8 cellular contexts compared by ENCODE assay signal in the genomic region with DNA sequence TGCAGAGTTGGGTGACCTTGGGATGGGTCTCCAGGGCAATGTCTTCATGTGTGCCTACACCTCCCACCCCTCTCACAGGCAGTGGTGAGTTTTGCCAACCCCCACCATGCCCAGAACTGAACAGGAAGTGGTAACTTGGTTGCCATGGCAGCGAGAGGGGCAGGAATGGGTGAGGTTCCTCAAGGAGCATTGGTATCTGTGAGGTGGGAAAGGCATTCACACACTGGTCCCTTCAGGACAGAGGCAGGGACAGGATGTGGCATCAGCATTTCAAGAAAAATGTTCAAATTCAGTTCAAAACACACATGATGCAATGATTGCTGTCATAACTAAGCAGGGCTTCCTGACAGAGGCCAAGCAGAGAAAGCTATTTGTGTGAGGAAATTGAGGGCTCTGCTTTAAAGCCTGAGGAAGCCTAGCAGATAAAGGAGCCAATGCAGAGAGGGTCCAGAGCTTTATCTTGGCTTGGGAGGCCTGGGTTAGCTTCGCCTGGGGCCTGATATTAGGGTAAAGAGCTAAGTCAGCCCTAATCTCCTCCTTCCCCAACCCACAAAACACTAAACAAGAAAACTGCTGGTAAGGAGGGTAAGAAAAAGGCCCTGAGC. TPM values are rescaled to one million over a fixed set of nuclear protein-coding genes. Genes with fewer than 3 reads are reported as not detected.
A peak's percentile ranks its signal among the peaks of the same experiment; 100 is the strongest.
DNase-seq lines count a peak whose midpoint lies in the region; ATAC-seq and TF ChIP-seq lines count a peak whose summit lies in the region.

No MANE protein-coding gene starts in this region.

- H3K4me1 ChIP-seq in osteoblast (ENCODE audit: insufficient read depth, low read length), result no peaks in the 10 kb centered on the region

- H3K4me3 ChIP-seq in osteoblast (ENCODE audit: insufficient read depth, low read length) (no peak overlapping the region), brain microvascular endothelial cell (ENCODE audit: low read depth, low read length) (no peak overlapping the region)

- H3K27ac ChIP-seq in osteoblast (ENCODE audit: low read depth, low read length), result no peak overlapping the region
- no peak overlapping the region for H3K27ac ChIP-seq in brain microvascular endothelial cell

- peak; percentile 44 for ATAC-seq in HG03432 (IDR thresholded peaks at IDR 0.05; ENCODE audit: unreplicated experiment)

- H3K9me3 ChIP-seq in osteoblast (ENCODE audit: low read depth, low read length), result no peaks in the 10 kb centered on the region

- H3K4me2 ChIP-seq in osteoblast (ENCODE audit: insufficient read depth, low read length), result no peak overlapping the region

- H3K36me3 ChIP-seq in osteoblast (ENCODE audit: insufficient read depth, low read length) (no peaks in the 10 kb centered on the region), brain microvascular endothelial cell (replicated peaks) (no peaks in the 10 kb centered on the region)

- no peak overlapping the region for H2AFZ ChIP-seq in osteoblast (ENCODE audit: low read length)

- H3K79me2 ChIP-seq in osteoblast (ENCODE audit: insufficient read depth, low read length), result no peaks in the 10 kb centered on the region

- DNase-seq in EL (peak; percentile 9), posterior vena cava (ENCODE audit: low spot score) (peak; percentile 86), NCI-H2107 (lab: John Stamatoyannopoulos, UW) (no peak), osteoblast (ENCODE audit: insufficient read length, low spot score, missing footprints) (no peak), brain microvascular endothelial cell (no peak)
- peak; percentile 30 for DNase-seq in activated CD4-positive, CD25-positive, alpha-beta regulatory T cell treated with anti-CD3 and anti-CD28 coated beads, Interleukin-2, amount 50 U/mL, for 16 hours (ENCODE audit: low read depth, low spot score)
- peak; percentile 18 for DNase-seq in effector CD8-positive, alpha-beta T cell (lab: John Stamatoyannopoulos, UW)

- intact Hi-C loops in posterior vena cava (cut with DNase I), result no loop called here

- H3K27me3 ChIP-seq in osteoblast (ENCODE audit: insufficient read depth, low read length) (peaks cover 4% of the 10 kb centered on the region), brain microvascular endothelial cell (replicated peaks) (no peaks in the 10 kb centered on the region)

- no peaks in the 10 kb centered on the region for H4K20me1 ChIP-seq in osteoblast (ENCODE audit: insufficient read depth, low read length)

- TF ChIP-seq CTCF in osteoblast (IDR thresholded peaks at IDR 0.05; ENCODE audit: extremely low read depth, low read depth, low read length) (no peak), brain microvascular endothelial cell (IDR thresholded peaks at IDR 0.05; ENCODE audit: low read depth, low read length, missing control alignments) (no peak)

- in situ Hi-C loops in brain microvascular endothelial cell (cut with HindIII; ENCODE audit: low pct_ligation_motif_present, low sequenced_read_pairs), result no loop called here

RNA-seq across cellular contexts. Expression of a gene that starts 0.6 kb away (rescaled TPM):
- total RNA-seq in posterior vena cava, result under 1 TPM; 0.19 to 0.28 TPM
- total RNA-seq in osteoblast, result not detected in 2 replicates

RNA-seq across cellular contexts. Expression of a gene that starts 27.8 kb away (rescaled TPM):
- total RNA-seq in posterior vena cava (under 1 TPM in 1 of 2 donors, not detected in 1; 0.14 TPM), osteoblast (not detected in 2 replicates)

RNA-seq across cellular contexts. Expression of a gene that starts 37.5 kb away (rescaled TPM):
- total RNA-seq in posterior vena cava (1 to 10 TPM; 3.8 to 8.6 TPM), osteoblast (under 0.01 and 0.59 TPM in 2 replicates)

RNA-seq across cellular contexts. Expression of a gene that starts 46.3 kb away (rescaled TPM):
- under 1 TPM; 0.56 to 0.57 TPM for total RNA-seq in posterior vena cava
- total RNA-seq in osteoblast, result not detected in 2 replicates

Comparison
In these comparisons a context has a peak if more than half of its experiments do, and no peak if none do; other contexts are left out.
1. DNase-seq: peak in EL (single experiment), activated CD4-positive, CD25-positive, alpha-beta regulatory T cell treated with anti-CD3 and anti-CD28 coated beads, Interleukin-2, amount 50 U/mL, for 16 hours (single experiment), effector CD8-positive, alpha-beta T cell (single experiment) and posterior vena cava (single experiment); none in NCI-H2107 (single experiment), osteoblast (single experiment) and brain microvascular endothelial cell (single experiment).